ENCODE assay signal across 8 cellular contexts in the genomic region with DNA sequence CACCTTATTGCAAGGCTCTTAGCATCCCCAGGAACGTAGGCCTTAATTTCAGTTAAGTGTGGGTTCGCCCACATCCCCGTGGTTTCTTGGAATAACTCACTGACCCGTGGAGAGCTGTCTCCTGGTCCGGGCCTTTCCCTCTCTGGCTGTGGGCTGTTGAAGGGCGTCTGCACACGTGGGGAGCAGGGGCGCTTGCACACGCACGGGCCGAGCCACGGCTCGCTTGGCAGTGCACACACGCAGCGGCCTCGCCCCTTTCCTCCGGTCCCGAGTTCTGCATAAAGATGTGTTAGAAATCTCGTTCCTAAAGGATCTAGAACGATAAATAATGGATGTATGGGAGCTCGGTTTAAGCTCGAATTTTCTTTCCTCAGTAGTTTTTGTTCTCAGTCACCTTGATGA.
DNase-seq lines count a peak whose midpoint lies in the region; ATAC-seq, FAIRE-seq and TF ChIP-seq lines count a peak whose summit lies in the region.

No MANE protein-coding gene starts in this region.

- H3K9ac ChIP-seq in kidney (ENCODE audit: low read length in 2 of 2), result peak overlapping the region in 1 of 2 donors; percentile 53

- peak overlapping the region in 4 of 5 experiments; percentile 34 to 98 (median 86) for H3K27ac Mint-ChIP-seq in brain

- no peaks in the 10 kb centered on the region for H3K9me3 Mint-ChIP-seq in brain

- no peak for TF ChIP-seq CTCF in brain (conservative IDR thresholded peaks at IDR 0.05)
- no peak for TF ChIP-seq CTCF in kidney (IDR thresholded peaks at IDR 0.05; ENCODE audit: borderline replicate concordance, extremely low read depth, insufficient read depth)
- no peak for TF ChIP-seq CTCF in spleen (IDR thresholded peaks at IDR 0.05 in 8 of 11, conservative IDR thresholded peaks at IDR 0.05 in 3 of 11)

- ATAC-seq in HG03196 (IDR thresholded peaks at IDR 0.05; ENCODE audit: unreplicated experiment), result no peak
- ATAC-seq in HG03460 (IDR thresholded peaks at IDR 0.05; ENCODE audit: unreplicated experiment), result no peak

- peaks cover 3% of the 10 kb centered on the region for H3K27me3 Mint-ChIP-seq in brain

- WGBS in spleen, 5 donors, result 16 to 34% (median 22%) methylated on average over 8 to 22 of the region's 22 CpGs

- intact Hi-C loops in kidney (cut with DNase I), result no loop called here
- intact Hi-C loops in spleen (cut with DNase I; ENCODE audit: low total_unique reads), result no loop called here

- TF ChIP-seq POLR2A in spleen (IDR thresholded peaks at IDR 0.05), result no peak

- peak overlapping the region; percentile 82 to 90 (median 84) for H3K4me3 Mint-ChIP-seq in brain

- H3K36me3 ChIP-seq in MG63 (no peaks in the 10 kb centered on the region), kidney (ENCODE audit: control insufficient read depth in 1 of 2, insufficient read depth in 2 of 2, low read length in 2 of 2) (no peaks in the 10 kb centered on the region), spleen (no peaks in the 10 kb centered on the region)

- peaks cover 0 to 3% of the 10 kb centered on the region in 2 donors for H3K4me1 ChIP-seq in kidney (ENCODE audit: control insufficient read depth in 1 of 2, insufficient read depth in 1 of 2, low read depth in 1 of 2, low read length in 2 of 2)
- peaks cover 0 to 32% (median 15%) of the 10 kb centered on the region in 6 donors for H3K4me1 ChIP-seq in spleen

- H3K36me3 Mint-ChIP-seq in brain, result no peaks in the 10 kb centered on the region

- peaks cover 95% of the 10 kb centered on the region for H3K4me1 Mint-ChIP-seq in brain

- H3K27ac ChIP-seq in kidney (ENCODE audit: low read depth in 2 of 2, low read length in 2 of 2) (no peak overlapping the region), spleen (peak overlapping the region in 4 of 8 donors; percentile 16 to 56 (median 38))

- peak; percentile 32 for DNase-seq in NCI-H2227 (lab: John Stamatoyannopoulos, UW; ENCODE audit: unreplicated experiment)
- DNase-seq in NCI-H2227 treated with DMSO at 0.1 percent for 48 hours (lab: John Stamatoyannopoulos, UW), result no peak
- DNase-seq in MG63, result peak; percentile 6
- peak; percentile 68 for DNase-seq in kidney
- peak; percentile 79 for DNase-seq in spleen

- H3K4me3 ChIP-seq in MG63, result peak overlapping the region; percentile 44
- H3K4me3 ChIP-seq in kidney (ENCODE audit: low read length in 2 of 2), result peak overlapping the region; percentile 65 to 74
- H3K4me3 ChIP-seq in spleen, result peak overlapping the region; percentile 25 to 70 (median 40)

- H3K9me3 ChIP-seq in MG63, result no peaks in the 10 kb centered on the region
- no peaks in the 10 kb centered on the region for H3K9me3 ChIP-seq in kidney (ENCODE audit: control insufficient read depth in 1 of 2, low read length in 2 of 2)
- H3K9me3 ChIP-seq in spleen, result no peaks in the 10 kb centered on the region

- no peak for FAIRE-seq in kidney (lab: Jason Lieb, UNC)

- H3K27me3 ChIP-seq in MG63 (no peaks in the 10 kb centered on the region), spleen (replicated peaks in 1 of 7) (peaks cover 0 to 19% (median 0%) of the 10 kb centered on the region in 7 donors)
